ENCODE assay signal across 18 cellular contexts in genomic region chr4:65589331-65589730, GRCh38.
"Had no signal": no experiment of that assay in that cellular context is flagged by ENCODE, and none has a peak within 500 bp of the region (broad histone marks: within the 10 kb centered on the region; RNA-seq: fewer than 3 reads in every experiment).

No MANE protein-coding gene starts in this region.

- H3K4me3 ChIP-seq: ascending aorta, cardiac muscle cell, gastroesophageal sphincter had no signal

- H3K36me3 ChIP-seq: ascending aorta, cardiac muscle cell, gastroesophageal sphincter, neutrophil had no signal

- H3K27me3 ChIP-seq: ascending aorta, cardiac muscle cell, gastroesophageal sphincter, neutrophil had no signal

- H3K27ac ChIP-seq: ascending aorta, cardiac muscle cell, gastroesophageal sphincter, neutrophil had no signal

- H3K9me3 ChIP-seq: ascending aorta, gastroesophageal sphincter, neutrophil had no signal

- H3K4me1 ChIP-seq: ascending aorta, gastroesophageal sphincter had no signal

- ATAC-seq: gastroesophageal sphincter, left lobe of liver, right cardiac atrium, T-helper 17 cell had no signal

- DNase-seq: activated CD4-positive, alpha-beta memory T cell treated with anti-CD3 and anti-CD28 coated beads, Interleukin-2, amount 10 ng/mL, durations not matched to agents 7 days and 5 days; activated CD4-positive, alpha-beta T cell treated with anti-CD3 and anti-CD28 coated beads for 4 hours; activated naive CD4-positive, alpha-beta T cell treated with anti-CD3 and anti-CD28 coated beads, Interleukin-2, amount 10 ng/mL, durations not matched to agents 7 days and 5 days; activated T-cell treated with anti-CD3 and anti-CD28 coated beads, Interleukin-2, amount 50 U/mL, for 24 hours; islet precursor cell; posterior cingulate gyrus; right cardiac atrium; small intestine; stimulated activated CD4-positive, alpha-beta T cell treated with anti-CD3 and anti-CD28 coated beads, Interleukin-4, amount 100 ng/mL, for 4 hours; stimulated activated CD8-positive, alpha-beta memory T cell treated with anti-CD3 and anti-CD28 coated beads, Interleukin-4, amount 100 ng/mL, for 48 hours; stimulated activated naive CD4-positive, alpha-beta T cell treated with Interleukin-2 at 50 U/mL for 16 hours; T-helper 17 cell; trophoblast cell had no signal
